Comparison of ENCODE assay signal across 1 cellular context in genomic region chr2:222136106-222136630, GRCh38.
TF ChIP-seq lines count a peak whose summit lies in the region.

No MANE protein-coding gene starts in this region.

TF ChIP-seq in GM23338, 12 proteins besides CTCF, POLR2A, EP300 and RAD21:
- no peak for TF ChIP-seq ZNF462 (CRISPR knock-in tag; IDR thresholded peaks at IDR 0.05)
- TF ChIP-seq, protein P1, sequence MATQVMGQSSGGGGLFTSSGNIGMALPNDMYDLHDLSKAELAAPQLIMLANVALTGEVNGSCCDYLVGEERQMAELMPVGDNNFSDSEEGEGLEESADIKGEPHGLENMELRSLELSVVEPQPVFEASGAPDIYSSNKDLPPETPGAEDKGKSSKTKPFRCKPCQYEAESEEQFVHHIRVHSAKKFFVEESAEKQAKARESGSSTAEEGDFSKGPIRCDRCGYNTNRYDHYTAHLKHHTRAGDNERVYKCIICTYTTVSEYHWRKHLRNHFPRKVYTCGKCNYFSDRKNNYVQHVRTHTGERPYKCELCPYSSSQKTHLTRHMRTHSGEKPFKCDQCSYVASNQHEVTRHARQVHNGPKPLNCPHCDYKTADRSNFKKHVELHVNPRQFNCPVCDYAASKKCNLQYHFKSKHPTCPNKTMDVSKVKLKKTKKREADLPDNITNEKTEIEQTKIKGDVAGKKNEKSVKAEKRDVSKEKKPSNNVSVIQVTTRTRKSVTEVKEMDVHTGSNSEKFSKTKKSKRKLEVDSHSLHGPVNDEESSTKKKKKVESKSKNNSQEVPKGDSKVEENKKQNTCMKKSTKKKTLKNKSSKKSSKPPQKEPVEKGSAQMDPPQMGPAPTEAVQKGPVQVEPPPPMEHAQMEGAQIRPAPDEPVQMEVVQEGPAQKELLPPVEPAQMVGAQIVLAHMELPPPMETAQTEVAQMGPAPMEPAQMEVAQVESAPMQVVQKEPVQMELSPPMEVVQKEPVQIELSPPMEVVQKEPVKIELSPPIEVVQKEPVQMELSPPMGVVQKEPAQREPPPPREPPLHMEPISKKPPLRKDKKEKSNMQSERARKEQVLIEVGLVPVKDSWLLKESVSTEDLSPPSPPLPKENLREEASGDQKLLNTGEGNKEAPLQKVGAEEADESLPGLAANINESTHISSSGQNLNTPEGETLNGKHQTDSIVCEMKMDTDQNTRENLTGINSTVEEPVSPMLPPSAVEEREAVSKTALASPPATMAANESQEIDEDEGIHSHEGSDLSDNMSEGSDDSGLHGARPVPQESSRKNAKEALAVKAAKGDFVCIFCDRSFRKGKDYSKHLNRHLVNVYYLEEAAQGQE (IDR thresholded peaks at IDR 0.05; ENCODE audit: unreplicated experiment), result no peak
- TF ChIP-seq ZNF114 (CRISPR knock-in tag; IDR thresholded peaks at IDR 0.05), result no peak
- TF ChIP-seq EZH2 (IDR thresholded peaks at IDR 0.05; ENCODE audit: low read depth, unreplicated experiment), result no peak
TF ChIP-seq in GM23338: peak in this region for 0.
